Comparison of ENCODE assay signal across 11 cellular contexts in the genomic region with DNA sequence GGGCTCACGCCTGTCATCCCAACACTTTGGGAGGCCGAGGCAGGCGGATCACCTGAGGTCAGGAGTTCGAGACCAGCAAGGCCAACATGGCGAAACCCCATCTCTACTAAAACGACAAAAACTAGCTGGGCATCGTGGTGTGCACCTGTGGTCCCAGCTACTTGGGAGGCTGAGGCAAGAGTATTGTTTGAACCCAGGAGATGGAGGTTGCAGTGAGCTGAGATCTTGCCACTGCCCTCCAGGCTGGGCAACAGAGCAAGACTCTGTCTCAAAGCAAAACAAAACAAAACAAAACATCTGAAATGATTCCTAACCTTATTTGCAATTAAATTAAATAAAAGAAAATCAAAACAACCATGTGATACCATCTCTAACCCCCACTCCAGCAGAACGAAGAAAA. TPM values are rescaled to one million over a fixed set of nuclear protein-coding genes. Genes with fewer than 3 reads are reported as not detected.
DNase-seq lines count a peak whose midpoint lies in the region; ATAC-seq, FAIRE-seq and TF ChIP-seq lines count a peak whose summit lies in the region.
"Not testable (repeated sequence)": the region's sequence is repeated elsewhere in the genome, so short reads cannot be mapped to it uniquely, and the experiment has no call there.
"Had no signal": no experiment of that assay in that cellular context is flagged by ENCODE, and none has a peak within 500 bp of the region (broad histone marks: within the 10 kb centered on the region; RNA-seq: fewer than 3 reads in every experiment).

No MANE protein-coding gene starts in this region.

- TF ChIP-seq RAD21 in HepG2 (CRISPR knock-in tag; IDR thresholded peaks at IDR 0.05) = not testable (repeated sequence)

- not testable (repeated sequence) for H3K27me3 ChIP-seq in colonic mucosa; HepG2 (ENCODE audit: control insufficient read depth in 1 of 2, insufficient read depth in 2 of 2, low read length in 2 of 2); lower lobe of right lung (ENCODE audit: low read depth); rectal smooth muscle tissue (ENCODE audit: control insufficient read depth, insufficient read depth, low read length); transverse colon

- H3K4me1 Mint-ChIP-seq in nephron = peaks cover 43% of the 10 kb centered on the region

- CTCF ChIA-PET in HepG2 (lab: Yijun Ruan, JAX; ENCODE audit: low intra/inter-chr PET ratio, low total read pairs) = not testable (repeated sequence)

- POLR2A ChIA-PET in HepG2 (lab: Yijun Ruan, JAX) = interaction anchor here (1.3 to 1.9 kb wide), 4 partner anchors 8 to 30 kb away, joined by 4 to 6 read pairs (median 4); partner anchors contain the start of gene SDC1

- H3K9me3 ChIP-seq in colonic mucosa; HepG2 (ENCODE audit: low read length); lower lobe of right lung; transverse colon: not testable (repeated sequence)

- not testable (repeated sequence) for H3K4me2 ChIP-seq in HepG2 (ENCODE audit: low read depth, low read length)

- in situ Hi-C loops in HepG2 (cut with HindIII; ENCODE audit: extremely low pct_ligation_motif_present, low pct_unique_long_range_greater_than_20kb); transverse colon (cut with MboI; ENCODE audit: low pct_ligation_motif_present in 1 of 4, low pct_unique_long_range_greater_than_20kb in 1 of 4, low sequenced_read_pairs in 3 of 4): not testable (repeated sequence)

- not testable (repeated sequence) for H3K4me3 Mint-ChIP-seq in nephron

- H3K27ac Mint-ChIP-seq in nephron = peak overlapping the region; percentile 72 to 79 (median 76)

- not testable (repeated sequence) for H3K36me3 Mint-ChIP-seq in nephron (ENCODE audit: low read depth)

- intact Hi-C loops in colonic mucosa (cut with DNase I); HepG2 (cut with micrococcal nuclease; ENCODE audit: unreplicated experiment); lower lobe of right lung (cut with DNase I); transverse colon (cut with DNase I; ENCODE audit: low total_unique reads): not testable (repeated sequence)

- H3K9me3 Mint-ChIP-seq in nephron = not testable (repeated sequence)

- not testable (repeated sequence) for H3K4me3 ChIP-seq in colonic mucosa, lower lobe of right lung
- H3K4me3 ChIP-seq in HepG2 (replicated peaks in 1 of 3; ENCODE audit: insufficient read depth in 1 of 3, low read depth in 2 of 3, low read length in 3 of 3) = 0 out of 6 replicates have a peak overlapping the region, but pooled peaks of 1 of the 3 experiments have one; percentile 32
- H3K4me3 ChIP-seq in rectal smooth muscle tissue (ENCODE audit: low read length) = peak overlapping the region; percentile 38
- H3K4me3 ChIP-seq in transverse colon = peak overlapping the region in 1 of 4 donors; percentile 36

- H2AFZ ChIP-seq in HepG2 (ENCODE audit: low read length) = not testable (repeated sequence)

- not testable (repeated sequence) for TF ChIP-seq POLR2A in HepG2 (IDR thresholded peaks at IDR 0.05; ENCODE audit: insufficient read depth in 1 of 2, low read depth in 2 of 2, low read length in 2 of 2); transverse colon (IDR thresholded peaks at IDR 0.05)

- H3K9ac ChIP-seq in colonic mucosa (ENCODE audit: low read depth in 2 of 2, low read length in 2 of 2) = peak overlapping the region in 1 of 2 donors; percentile 84
- H3K9ac ChIP-seq in HepG2 (ENCODE audit: insufficient read depth, low read depth, low read length); rectal smooth muscle tissue (ENCODE audit: low read length): not testable (repeated sequence)

- H3K27ac ChIP-seq in C4-2B = peak overlapping the region; percentile 85
- H3K27ac ChIP-seq in colonic mucosa = peak overlapping the region; percentile 89
- H3K27ac ChIP-seq in HepG2 (ENCODE audit: extremely low read length, insufficient read depth, low read length) = peak overlapping the region; percentile 73
- H3K27ac ChIP-seq in lower lobe of right lung = peak overlapping the region; percentile 4
- H3K27ac ChIP-seq in rectal smooth muscle tissue (ENCODE audit: low read depth, low read length) = not testable (repeated sequence)
- peak overlapping the region; percentile 85 to 87 (median 86) for H3K27ac ChIP-seq in transverse colon

- ATAC-seq in HepG2, lower lobe of right lung: not testable (repeated sequence)

- H4K20me1 ChIP-seq in HepG2 (ENCODE audit: insufficient read depth, low read length) = not testable (repeated sequence)

- 82% methylated on average over 8 of the region's 8 CpGs for WGBS in HepG2 (ENCODE audit: low lambda C conversion rate)
- 66 to 81% methylated on average over 6 to 8 of the region's 8 CpGs for WGBS in transverse colon (ENCODE audit: low coverage in 1 of 2), 2 donors

- peaks cover 21% of the 10 kb centered on the region for H3K27me3 Mint-ChIP-seq in nephron (ENCODE audit: low read depth)

- not testable (repeated sequence) for BruUV-seq in HepG2 (replicated peaks; lab: Mats Ljungman, UMichigan)

- not testable (repeated sequence) for DNase-seq in colonic mucosa; HepG2 (ENCODE audit: low spot score); lower lobe of right lung; transverse colon

- H3K79me2 ChIP-seq in HepG2 (ENCODE audit: insufficient read depth, low read length) = not testable (repeated sequence)

- not testable (repeated sequence) for H3K36me3 ChIP-seq in colonic mucosa; HepG2 (replicated peaks in 1 of 2; ENCODE audit: control insufficient read depth in 1 of 2, insufficient read depth in 2 of 2, low read length in 2 of 2); lower lobe of right lung; rectal smooth muscle tissue (ENCODE audit: control insufficient read depth, insufficient read depth, low read length); transverse colon

- H3K4me1 ChIP-seq in colonic mucosa (peaks cover 22% of the 10 kb centered on the region), HepG2 (ENCODE audit: insufficient read depth, low read length) (peaks cover 92% of the 10 kb centered on the region), lower lobe of right lung (peaks cover 35% of the 10 kb centered on the region), transverse colon (peaks cover 11 to 55% (median 36%) of the 10 kb centered on the region in 4 donors)
- H3K4me1 ChIP-seq in rectal smooth muscle tissue (ENCODE audit: control insufficient read depth, insufficient read depth, low read length) = not testable (repeated sequence)

- TF ChIP-seq EP300 in HepG2 (IDR thresholded peaks at IDR 0.05; ENCODE audit: low read depth in 2 of 2, low read length in 2 of 2); HepG2 (CRISPR knock-in tag; IDR thresholded peaks at IDR 0.05; ENCODE audit: borderline replicate concordance); transverse colon (IDR thresholded peaks at IDR 0.05; ENCODE audit: low read depth): not testable (repeated sequence)

- FAIRE-seq in HepG2 (lab: Jason Lieb, UNC) = not testable (repeated sequence)

- not testable (repeated sequence) for TF ChIP-seq CTCF in C4-2B (conservative IDR thresholded peaks at IDR 0.05); colonic mucosa (IDR thresholded peaks at IDR 0.05); HepG2 (CRISPR knock-in tag; IDR thresholded peaks at IDR 0.05); lower lobe of right lung (IDR thresholded peaks at IDR 0.05); nephron (IDR thresholded peaks at IDR 0.05; ENCODE audit: unreplicated experiment in 3 of 3); transverse colon (IDR thresholded peaks at IDR 0.05)

TF ChIP-seq in HepG2, 621 proteins besides CTCF, POLR2A, EP300 and RAD21 (continues in another document):
- TF ChIP-seq MTA1 (CRISPR knock-in tag; IDR thresholded peaks at IDR 0.05; ENCODE audit: borderline replicate concordance) = 0 out of 2 replicates have a peak, but pooled peaks have one; percentile 15
- peak; percentile 39; the same call in 1 of the 2 replicates for TF ChIP-seq ZNF501 (CRISPR knock-in tag; IDR thresholded peaks at IDR 0.05)
- TF ChIP-seq ZNF317 (CRISPR knock-in tag; IDR thresholded peaks at IDR 0.05) = 0 out of 2 replicates have a peak, but pooled peaks have one; percentile 34
- TF ChIP-seq ZNF121 (CRISPR knock-in tag; IDR thresholded peaks at IDR 0.05) = peak; percentile 56; the same call in 1 of the 2 replicates
- TF ChIP-seq ZFX (CRISPR knock-in tag; IDR thresholded peaks at IDR 0.05; ENCODE audit: low read depth) = 0 out of 2 replicates have a peak, but pooled peaks have one; percentile 17

RNA-seq across cellular contexts. Expression of gene SDC1, which starts 29.9 kb away (rescaled TPM):
- total RNA-seq in colonic mucosa (100 to 1,000 TPM; 156 to 213 TPM), HepG2 (2016; rRNA removed; fragmentation: Illumina TruSeq; extraction: Trizol) (47.5 and 119 TPM in 2 replicates), lower lobe of right lung (90.0 TPM), transverse colon (100 to 1,000 TPM; 103 to 192 (median 127) TPM)
- total RNA-seq in HepG2 (2016; cell fraction: cytosol; rRNA removed; fragmentation: Illumina TruSeq; extraction: Trizol; ENCODE audit: low read depth) = 9.3 and 11.1 TPM in 2 replicates
- total RNA-seq in HepG2 (2016; cell fraction: insoluble cytoplasmic fraction; rRNA removed; fragmentation: Illumina TruSeq; extraction: Trizol) = 45.4 and 119 TPM in 2 replicates
- 27.4 and 30.5 TPM in 2 replicates for total RNA-seq in HepG2 (2016; cell fraction: membrane; rRNA removed; fragmentation: Illumina TruSeq; extraction: Trizol)
- total RNA-seq in HepG2 (2016; cell fraction: nucleus; rRNA removed; fragmentation: Illumina TruSeq; extraction: Trizol) = 90.3 and 111 TPM in 2 replicates
- polyA plus RNA-seq in HepG2 (2011; rRNA removed) = 108 and 113 TPM in 2 replicates
- polyA plus RNA-seq in HepG2 (2011; cell fraction: cytosol; rRNA removed) = 78.7 and 130 TPM in 2 replicates
- 66.7 and 76.2 TPM in 2 replicates for polyA plus RNA-seq in HepG2 (2011; cell fraction: nucleus; rRNA removed)
- polyA plus RNA-seq in HepG2 (2012) = 44.8 and 48.6 TPM in 2 replicates
- polyA plus RNA-seq in HepG2 (2016; cell fraction: cytosol; fragmentation: Illumina TruSeq; extraction: Trizol; ENCODE audit: low read depth) = 8.7 TPM in 2 replicates
- polyA plus RNA-seq in HepG2 (2016; cell fraction: insoluble cytoplasmic fraction; fragmentation: Illumina TruSeq; extraction: Trizol; ENCODE audit: low read depth) = 49.7 and 54.3 TPM in 2 replicates
- 17.8 and 18.0 TPM in 2 replicates for polyA plus RNA-seq in HepG2 (2016; cell fraction: membrane; fragmentation: Illumina TruSeq; extraction: Trizol; ENCODE audit: low read depth)
- 156 and 173 TPM in 2 replicates for polyA plus RNA-seq in HepG2 (2016; cell fraction: nucleus; fragmentation: Illumina TruSeq; extraction: Trizol; ENCODE audit: insufficient read depth, low read depth)
- 13.0 and 159 TPM in 2 replicates for polyA minus RNA-seq in HepG2 (2011; rRNA and poly(A)+ RNA removed; ENCODE audit: low replicate concordance)
- 69.2 and 73.2 TPM in 2 replicates for polyA minus RNA-seq in HepG2 (2011; cell fraction: cytosol; rRNA and poly(A)+ RNA removed)
- 14.8 and 16.3 TPM in 2 replicates for polyA minus RNA-seq in HepG2 (2011; cell fraction: nucleus; rRNA and poly(A)+ RNA removed)
- total RNA-seq: B cell; CD4-positive, alpha-beta T cell had no signal
- polyA plus RNA-seq: CD14-positive monocyte; CD8-positive, alpha-beta memory T cell had no signal
